8 cellular contexts compared by ENCODE assay signal in genomic region chr6:2505624-2506023, GRCh38.
DNase-seq lines count a peak whose midpoint lies in the region; ATAC-seq and TF ChIP-seq lines count a peak whose summit lies in the region.

No MANE protein-coding gene starts in this region.

- H3K79me2 ChIP-seq in OCI-LY3 (ENCODE audit: low read length), result no peaks in the 10 kb centered on the region

- no peaks in the 10 kb centered on the region for H3K36me3 Mint-ChIP-seq in CD8-positive, alpha-beta memory T cell
- no peaks in the 10 kb centered on the region for H3K36me3 Mint-ChIP-seq in activated T-helper 2 cell treated with anti-CD3 and anti-CD28 coated beads, Interferon-gamma antibody, Interleukin-2, Interleukin-4, amounts not matched to agents 10 μg/mL and 5 μg/mL and 100 μg/mL, durations not matched to agents 14 hours and 24 hours and 36 hours (ENCODE audit: low read depth)

- H2AFZ ChIP-seq in OCI-LY3 (ENCODE audit: low read depth, low read length), result no peak overlapping the region

- TF ChIP-seq CTCF in AG09309 (IDR thresholded peaks at IDR 0.05; ENCODE audit: control insufficient read depth, insufficient read depth, low read depth, low read length, missing control alignments), result peak; percentile 27
- TF ChIP-seq CTCF in OCI-LY3 (IDR thresholded peaks at IDR 0.05; ENCODE audit: low read depth, low read length), result peak; percentile 29
- peak; percentile 33 for TF ChIP-seq CTCF in fibroblast of the aortic adventitia (IDR thresholded peaks at IDR 0.05; ENCODE audit: insufficient read depth, low read length)

- H3K36me3 ChIP-seq in OCI-LY3 (replicated peaks; ENCODE audit: low read depth, low read length), result no peaks in the 10 kb centered on the region
- no peaks in the 10 kb centered on the region for H3K36me3 ChIP-seq in CD8-positive, alpha-beta memory T cell (ENCODE audit: insufficient read depth, low read length)

- no peaks in the 10 kb centered on the region for H3K4me1 ChIP-seq in OCI-LY3 (ENCODE audit: low read length)
- H3K4me1 ChIP-seq in CD8-positive, alpha-beta memory T cell (ENCODE audit: insufficient read depth, low read length), result no peaks in the 10 kb centered on the region

- H3K27ac ChIP-seq in OCI-LY3 (ENCODE audit: low read length), result no peak overlapping the region
- no peak overlapping the region for H3K27ac ChIP-seq in CD8-positive, alpha-beta memory T cell (ENCODE audit: low read depth, low read length)

- H3K4me2 ChIP-seq in OCI-LY3 (ENCODE audit: low read length), result no peak overlapping the region

- CTCF ChIA-PET in CD8-positive, alpha-beta memory T cell (lab: Charles Lee), result no interaction called here

- POLR2A ChIA-PET in CD8-positive, alpha-beta memory T cell (lab: Charles Lee), result no interaction called here

- peaks cover 10 to 48% of the 10 kb centered on the region in 2 donors for H3K27me3 Mint-ChIP-seq in CD8-positive, alpha-beta memory T cell
- H3K27me3 Mint-ChIP-seq in activated T-helper 2 cell treated with anti-CD3 and anti-CD28 coated beads, Interferon-gamma antibody, Interleukin-2, Interleukin-4, amounts not matched to agents 10 μg/mL and 5 μg/mL and 100 μg/mL, durations not matched to agents 14 hours and 24 hours and 36 hours (ENCODE audit: low read depth), result peaks cover 48% of the 10 kb centered on the region

- no peak overlapping the region for H3K27ac Mint-ChIP-seq in CD8-positive, alpha-beta memory T cell
- no peak overlapping the region for H3K27ac Mint-ChIP-seq in activated T-helper 2 cell treated with anti-CD3 and anti-CD28 coated beads, Interferon-gamma antibody, Interleukin-2, Interleukin-4, amounts not matched to agents 10 μg/mL and 5 μg/mL and 100 μg/mL, durations not matched to agents 14 hours and 24 hours and 36 hours

- peaks cover 16% of the 10 kb centered on the region for H3K27me3 ChIP-seq in OCI-LY3 (ENCODE audit: low read depth, low read length)
- H3K27me3 ChIP-seq in CD8-positive, alpha-beta memory T cell (ENCODE audit: insufficient read depth, low read length, poor library complexity, severe bottlenecking), result peaks cover 7% of the 10 kb centered on the region

- H3K9ac ChIP-seq in OCI-LY3 (ENCODE audit: low read length), result no peak overlapping the region

- no peak overlapping the region for H3K4me3 Mint-ChIP-seq in CD8-positive, alpha-beta memory T cell
- H3K4me3 Mint-ChIP-seq in activated T-helper 2 cell treated with anti-CD3 and anti-CD28 coated beads, Interferon-gamma antibody, Interleukin-2, Interleukin-4, amounts not matched to agents 10 μg/mL and 5 μg/mL and 100 μg/mL, durations not matched to agents 14 hours and 24 hours and 36 hours (ENCODE audit: low read depth), result no peak overlapping the region

- intact Hi-C loops in activated T-helper 2 cell treated with anti-CD3 and anti-CD28 coated beads, Interferon-gamma antibody, Interleukin-2, Interleukin-4, amounts not matched to agents 10 μg/mL and 5 μg/mL and 100 μg/mL, durations not matched to agents 14 hours and 24 hours and 36 hours (cut with micrococcal nuclease), result no loop called here

- H3K4me3 ChIP-seq in AG09309 (ENCODE audit: control insufficient read depth, low read depth, low read length) (no peak overlapping the region), OCI-LY3 (ENCODE audit: low read length) (no peak overlapping the region), fibroblast of the aortic adventitia (ENCODE audit: low read depth, low read length) (no peak overlapping the region)
- no peak overlapping the region for H3K4me3 ChIP-seq in CD8-positive, alpha-beta memory T cell (ENCODE audit: low read length)

- no peak for ATAC-seq in HG02798 (IDR thresholded peaks at IDR 0.05; ENCODE audit: poor library complexity, unreplicated experiment)

- DNase-seq in AG09309 (ENCODE audit: low read depth) (no peak), Daoy (ENCODE audit: low read depth) (peak; percentile 28), fibroblast of the aortic adventitia (ENCODE audit: low read depth) (no peak), kidney glomerular epithelial cell (lab: John Stamatoyannopoulos, UW) (no peak)
- DNase-seq in CD8-positive, alpha-beta memory T cell, result no peak
- no peak for DNase-seq in activated T-helper 2 cell treated with anti-CD3 and anti-CD28 coated beads, Interferon-gamma antibody, Interleukin-2, Interleukin-4, amounts not matched to agents 10 μg/mL and 5 μg/mL and 100 μg/mL, durations not matched to agents 14 hours and 24 hours and 36 hours (ENCODE audit: low spot score)

- H3K9me3 Mint-ChIP-seq in CD8-positive, alpha-beta memory T cell, result peaks cover 0 to 5% (median 0%) of the 10 kb centered on the region in 5 donors
- H3K9me3 Mint-ChIP-seq in activated T-helper 2 cell treated with anti-CD3 and anti-CD28 coated beads, Interferon-gamma antibody, Interleukin-2, Interleukin-4, amounts not matched to agents 10 μg/mL and 5 μg/mL and 100 μg/mL, durations not matched to agents 14 hours and 24 hours and 36 hours, result no peaks in the 10 kb centered on the region

- H3K9me3 ChIP-seq in OCI-LY3 (ENCODE audit: insufficient read depth, low read length), result no peaks in the 10 kb centered on the region
- H3K9me3 ChIP-seq in CD8-positive, alpha-beta memory T cell (ENCODE audit: low read length), result no peaks in the 10 kb centered on the region

- no peaks in the 10 kb centered on the region for H4K20me1 ChIP-seq in OCI-LY3 (ENCODE audit: insufficient read depth, low read length)

- no peaks in the 10 kb centered on the region for H3K4me1 Mint-ChIP-seq in CD8-positive, alpha-beta memory T cell
- no peaks in the 10 kb centered on the region for H3K4me1 Mint-ChIP-seq in activated T-helper 2 cell treated with anti-CD3 and anti-CD28 coated beads, Interferon-gamma antibody, Interleukin-2, Interleukin-4, amounts not matched to agents 10 μg/mL and 5 μg/mL and 100 μg/mL, durations not matched to agents 14 hours and 24 hours and 36 hours (ENCODE audit: low read depth)
